Comparison of ENCODE assay signal across 1 cellular context in the genomic region with DNA sequence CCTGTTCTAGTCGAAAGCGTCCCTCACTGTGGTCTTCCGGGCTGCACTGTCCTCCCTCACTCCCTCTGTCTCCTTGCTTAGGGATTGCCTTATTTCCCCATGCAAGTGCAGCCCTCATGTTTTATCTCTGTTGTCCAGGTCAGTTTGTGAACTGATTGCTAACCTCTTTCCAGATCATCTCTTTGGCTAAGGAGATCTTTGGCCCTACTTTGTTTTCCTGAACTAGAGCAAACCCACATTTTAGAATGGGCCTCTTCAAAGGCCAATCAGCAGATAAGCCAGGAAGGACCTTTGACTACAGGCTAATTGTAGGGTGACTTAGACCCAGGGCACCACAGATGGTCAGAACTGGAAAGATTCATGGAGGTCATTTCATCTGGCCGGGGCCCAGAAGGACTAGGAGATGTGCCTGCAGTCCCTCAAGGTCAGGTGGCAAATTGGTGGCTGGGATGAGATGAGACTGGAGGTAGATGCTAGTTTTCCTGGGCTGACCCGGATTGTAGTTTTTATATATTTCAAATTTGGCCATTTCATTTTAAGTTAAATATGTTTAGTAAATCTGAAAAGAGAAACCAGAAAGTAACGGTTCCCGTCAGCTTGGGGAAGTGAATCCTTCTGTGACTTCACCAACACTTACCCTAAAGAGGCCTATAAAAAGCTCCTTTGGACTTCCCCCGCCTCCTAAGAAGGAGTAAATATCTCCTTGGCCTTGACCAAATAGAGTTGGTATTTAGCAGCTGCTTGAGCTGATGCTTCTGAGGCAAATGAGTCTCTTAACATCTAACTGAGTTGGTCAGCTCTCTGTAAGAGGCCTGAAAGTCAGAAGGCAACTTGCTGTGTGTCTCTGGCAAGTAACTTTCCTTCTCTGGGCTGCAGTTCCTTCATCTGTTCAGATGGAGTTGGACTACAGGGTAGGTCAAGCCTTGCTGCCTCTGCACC.
A peak's percentile ranks its signal among the peaks of the same experiment; 100 is the strongest.
TF ChIP-seq lines count a peak whose summit lies in the region.

No MANE protein-coding gene starts in this region.

TF ChIP-seq in K562, 482 proteins besides CTCF, POLR2A, EP300 and RAD21 (continued from another document):
- TF ChIP-seq JUND (IDR thresholded peaks at IDR 0.05; ENCODE audit: borderline replicate concordance, low read depth, low read length) (peak; percentile 7; the same call in 1 of the 2 replicates), JUND (tag; IDR thresholded peaks at IDR 0.05; ENCODE audit: borderline replicate concordance, low read depth, low read length) (no peak; the same call in 2 of the 3 replicates), GABPA (tag; conservative IDR thresholded peaks at IDR 0.05; ENCODE audit: low read depth) (peak; percentile 74), CBX1 (IDR thresholded peaks at IDR 0.05; ENCODE audit: low read depth) (no peak), NCOR1 (IDR thresholded peaks at IDR 0.05) (peak; percentile 53)
TF ChIP-seq in K562: peak in this region for 32.
